1 cellular context compared by ENCODE assay signal in the genomic region with DNA sequence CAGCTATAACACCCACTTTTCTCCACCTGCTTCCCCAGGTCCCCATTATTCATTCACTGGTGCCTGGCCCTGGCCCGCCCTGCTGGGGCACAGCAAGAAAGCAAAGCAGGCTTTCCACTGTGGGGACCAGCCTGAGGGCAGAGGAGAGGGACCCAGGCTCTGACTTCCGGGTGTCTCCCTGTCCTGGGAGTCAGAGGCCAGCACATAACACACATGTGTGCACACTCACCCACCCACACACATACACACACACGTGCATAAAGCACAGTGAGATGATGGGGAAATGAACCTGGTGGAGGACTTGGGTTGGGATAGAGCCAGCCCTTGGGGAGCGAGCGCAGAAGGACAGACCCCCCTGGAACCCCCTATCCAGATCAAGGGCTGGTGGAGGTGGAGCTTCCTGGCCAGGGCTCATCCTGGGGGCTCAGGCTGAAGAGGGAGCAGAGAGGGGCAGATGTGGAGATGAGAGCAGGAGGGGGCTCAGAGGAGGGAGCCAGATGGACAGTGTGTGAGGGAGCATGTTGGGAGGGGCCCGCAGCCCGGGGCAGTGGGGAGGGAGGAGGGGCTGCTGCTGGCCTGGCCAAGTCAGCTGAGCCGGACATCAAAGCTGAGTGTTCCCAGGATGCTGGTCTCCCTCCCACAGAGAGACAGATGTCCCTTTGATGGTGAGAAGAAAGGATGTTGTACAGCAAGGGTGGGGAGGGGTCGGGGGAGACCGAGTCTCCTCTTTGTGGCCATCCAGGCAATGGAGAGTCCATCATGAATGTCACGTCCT.
TF ChIP-seq lines count a peak whose summit lies in the region.

No MANE protein-coding gene starts in this region.

TF ChIP-seq in H1, 55 proteins besides CTCF, POLR2A, EP300 and RAD21 (continued from another document):
- TF ChIP-seq, protein P1, sequence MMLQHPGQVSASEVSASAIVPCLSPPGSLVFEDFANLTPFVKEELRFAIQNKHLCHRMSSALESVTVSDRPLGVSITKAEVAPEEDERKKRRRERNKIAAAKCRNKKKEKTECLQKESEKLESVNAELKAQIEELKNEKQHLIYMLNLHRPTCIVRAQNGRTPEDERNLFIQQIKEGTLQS (IDR thresholded peaks at IDR 0.05; ENCODE audit: insufficient read depth, low read depth, low read length) = no peak
